In genomic region chr2:219254590-219255219, GRCh38 we compare ENCODE assay signal across 6 cellular contexts.
DNase-seq lines count a peak whose midpoint lies in the region; ATAC-seq and TF ChIP-seq lines count a peak whose summit lies in the region.

No MANE protein-coding gene starts in this region.

- H3K4me1 Mint-ChIP-seq in stimulated activated naive B cell treated with anti-CD40 and anti-IgM and Interleukin-4, amounts not matched to agents 10 μg/mL and 1 μg/mL and 100 μg/mL, for 72 hours: peaks cover 35 to 47% of the 10 kb centered on the region in 2 donors

- H3K4me3 Mint-ChIP-seq in stimulated activated naive B cell treated with anti-CD40 and anti-IgM and Interleukin-4, amounts not matched to agents 10 μg/mL and 1 μg/mL and 100 μg/mL, for 72 hours: peak overlapping the region; percentile 79 to 87

- H3K4me1 ChIP-seq in HAP-1: peaks cover 10% of the 10 kb centered on the region

- peak overlapping the region; percentile 52 for H3K4me3 ChIP-seq in HAP-1
- peak overlapping the region; percentile 65 for H3K4me3 ChIP-seq in fibroblast of pulmonary artery (replicated peaks; ENCODE audit: low read depth, low read length)

- H3K27me3 Mint-ChIP-seq in stimulated activated naive B cell treated with anti-CD40 and anti-IgM and Interleukin-4, amounts not matched to agents 10 μg/mL and 1 μg/mL and 100 μg/mL, for 72 hours: no peaks in the 10 kb centered on the region

- peak; percentile 54 to 56 for ATAC-seq in stimulated activated naive B cell treated with anti-CD40 and anti-IgM and Interleukin-4, amounts not matched to agents 10 μg/mL and 1 μg/mL and 100 μg/mL, for 72 hours (replicated peaks)

- no peaks in the 10 kb centered on the region for H3K9me3 ChIP-seq in HAP-1

- DNase-seq in AML-193 (lab: John Stamatoyannopoulos, UW) (peak; percentile 74 to 76), HAP-1 (ENCODE audit: low spot score in 2 of 2) (no peak), T follicular helper cell (ENCODE audit: low read depth) (peak; percentile 19), fibroblast of pulmonary artery (ENCODE audit: low read depth) (no peak), NCI-H2171 treated with DMSO at 0.1 percent for 48 hours (lab: John Stamatoyannopoulos, UW) (no peak)
- peak; percentile 43 for DNase-seq in stimulated activated naive B cell treated with anti-CD40 and anti-IgM and Interleukin-4, amounts not matched to agents 10 μg/mL and 1 μg/mL and 100 μg/mL, for 72 hours

- H3K9me3 Mint-ChIP-seq in stimulated activated naive B cell treated with anti-CD40 and anti-IgM and Interleukin-4, amounts not matched to agents 10 μg/mL and 1 μg/mL and 100 μg/mL, for 72 hours: no peaks in the 10 kb centered on the region

- H3K27ac Mint-ChIP-seq in stimulated activated naive B cell treated with anti-CD40 and anti-IgM and Interleukin-4, amounts not matched to agents 10 μg/mL and 1 μg/mL and 100 μg/mL, for 72 hours: peak overlapping the region; percentile 95

- peaks cover 28% of the 10 kb centered on the region for H3K27me3 ChIP-seq in HAP-1 (ENCODE audit: low read depth)

- in situ Hi-C loops in HAP-1 (cut with MboI; ENCODE audit: low sequenced_read_pairs): no loop called here

- H3K36me3 Mint-ChIP-seq in stimulated activated naive B cell treated with anti-CD40 and anti-IgM and Interleukin-4, amounts not matched to agents 10 μg/mL and 1 μg/mL and 100 μg/mL, for 72 hours: peaks cover 23 to 30% of the 10 kb centered on the region in 2 donors

- H3K36me3 ChIP-seq in HAP-1 (replicated peaks): peaks cover 14% of the 10 kb centered on the region

- no peak for TF ChIP-seq CTCF in fibroblast of pulmonary artery (IDR thresholded peaks at IDR 0.05; ENCODE audit: low read length, missing control alignments)

Comparison
In these comparisons a context has a peak if more than half of its experiments do, and no peak if none do; other contexts are left out.
1. DNase-seq: peak in AML-193 (2 of 2), T follicular helper cell (single experiment) and stimulated activated naive B cell treated with anti-CD40 and anti-IgM and Interleukin-4, amounts not matched to agents 10 μg/mL and 1 μg/mL and 100 μg/mL, for 72 hours (single experiment); none in HAP-1 (0 of 2), fibroblast of pulmonary artery (single experiment) and NCI-H2171 treated with DMSO at 0.1 percent for 48 hours (single experiment).